ENCODE assay signal across 8 cellular contexts in the genomic region with DNA sequence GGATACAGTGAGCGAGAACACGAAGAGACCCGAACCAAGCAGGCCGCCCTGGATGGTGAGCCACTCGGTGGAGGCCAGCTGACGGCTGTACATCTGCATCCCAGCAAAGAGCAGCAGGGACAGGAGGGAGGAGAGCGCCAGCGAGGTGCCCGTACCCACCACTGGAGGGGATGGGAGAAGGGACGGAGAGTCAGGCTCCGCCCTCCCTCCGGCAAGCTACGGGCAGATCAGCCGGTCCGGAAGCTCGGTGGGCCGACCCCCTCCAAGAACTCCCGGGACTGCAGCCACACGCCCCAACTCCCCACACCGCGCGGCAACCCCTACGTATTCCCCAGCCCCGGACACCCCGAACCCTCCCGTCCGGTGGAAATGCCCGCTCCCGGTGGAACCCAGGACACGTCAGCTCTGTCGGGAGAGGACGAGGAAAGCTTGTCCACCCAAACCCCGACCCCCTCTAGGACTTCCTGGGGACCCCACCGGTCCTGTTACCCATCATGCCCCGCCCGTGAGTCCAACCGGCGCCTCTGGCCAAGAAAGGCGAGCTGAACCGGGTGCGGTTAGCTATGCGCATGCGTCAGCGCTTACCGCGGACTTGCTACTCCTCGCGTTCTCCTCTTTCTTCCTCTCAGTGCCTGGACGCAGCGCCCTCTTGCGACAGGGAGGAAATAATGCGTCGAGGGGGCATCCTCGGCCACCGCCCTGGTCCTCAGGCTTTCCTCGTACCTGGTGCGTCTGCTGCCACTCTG. TPM values are rescaled to one million over a fixed set of nuclear protein-coding genes. Genes with fewer than 3 reads are reported as not detected.
DNase-seq lines count a peak whose midpoint lies in the region; ATAC-seq and TF ChIP-seq lines count a peak whose summit lies in the region.

KRTCAP2 (minus strand) TSS at position 573 of the 746 bp plus-strand sequence; CDS start at position 493, 80 bp downstream.

- TF ChIP-seq CTCF in OCI-LY3 (IDR thresholded peaks at IDR 0.05; ENCODE audit: low read depth, low read length), result peak; percentile 96
- peak; percentile 92 for TF ChIP-seq CTCF in mucosa of descending colon (IDR thresholded peaks at IDR 0.05)

- H3K79me2 ChIP-seq in OCI-LY3 (ENCODE audit: low read length), result peaks cover 16% of the 10 kb centered on the region

- H3K9ac ChIP-seq in OCI-LY3 (ENCODE audit: low read length), result peak within 1 kb of the TSS; percentile 95

- H3K9me3 ChIP-seq in OCI-LY3 (ENCODE audit: insufficient read depth, low read length) (no peaks in the 10 kb centered on the region), mucosa of descending colon (no peaks in the 10 kb centered on the region)

- ATAC-seq in GM21423 (IDR thresholded peaks at IDR 0.05; ENCODE audit: unreplicated experiment) (peak; percentile 77), mucosa of descending colon (peak; percentile 89)

- peak within 1 kb of the TSS; percentile 82 for H2AFZ ChIP-seq in OCI-LY3 (ENCODE audit: low read depth, low read length)

- H3K4me3 ChIP-seq in OCI-LY3 (ENCODE audit: low read length) (peak within 1 kb of the TSS; percentile 87), mucosa of descending colon (peak within 1 kb of the TSS; percentile 61)

- no peaks in the 10 kb centered on the region for H3K27me3 ChIP-seq in OCI-LY3 (ENCODE audit: low read depth, low read length)

- H3K4me1 ChIP-seq in OCI-LY3 (ENCODE audit: low read length), result peaks cover 31% of the 10 kb centered on the region
- peaks cover 25% of the 10 kb centered on the region for H3K4me1 ChIP-seq in mucosa of descending colon (ENCODE audit: low read depth)

- peak within 1 kb of the TSS; percentile 75 for H3K27ac ChIP-seq in OCI-LY3 (ENCODE audit: low read length)

- DNase-seq in DMS 273 (lab: John Stamatoyannopoulos, UW; ENCODE audit: unreplicated experiment), result peak; percentile 98
- DNase-seq in HuH-7.5 (ENCODE audit: low spot score), result peak; percentile 99
- DNase-seq in activated CD8-positive, alpha-beta memory T cell treated with anti-CD3 and anti-CD28 coated beads, Interleukin-2, amount 50 U/mL, for 48 hours, result peak; percentile 97
- peak; percentile 99 for DNase-seq in epidermal melanocyte (ENCODE audit: insufficient read length, low spot score)
- peak; percentile 92 to 98 (median 96) for DNase-seq in mucosa of descending colon
- DNase-seq in stimulated activated CD8-positive, alpha-beta memory T cell treated with anti-CD3 and anti-CD28 coated beads, Interleukin-4, amount 100 ng/mL, for 24 hours (ENCODE audit: low read depth), result peak; percentile 91

- peak within 1 kb of the TSS; percentile 91 for H3K4me2 ChIP-seq in OCI-LY3 (ENCODE audit: low read length)

- intact Hi-C loops in mucosa of descending colon (cut with DNase I, micrococcal nuclease), result loop anchor here in 1 of 2 donors (10.0 kb wide), 1 partner anchor 52 kb away; no protein-coding TSS in a partner anchor

- peaks cover 21% of the 10 kb centered on the region for H3K36me3 ChIP-seq in OCI-LY3 (replicated peaks; ENCODE audit: low read depth, low read length)
- no peaks in the 10 kb centered on the region for H3K36me3 ChIP-seq in mucosa of descending colon (ENCODE audit: low read depth)

- H4K20me1 ChIP-seq in OCI-LY3 (ENCODE audit: insufficient read depth, low read length), result no peaks in the 10 kb centered on the region

RNA-seq across cellular contexts. Expression of gene KRTCAP2, which starts in this region (rescaled TPM):
- 100 to 1,000 TPM; 162 to 190 (median 176) TPM for total RNA-seq in mucosa of descending colon

Comparison
In these comparisons a context has a peak if more than half of its experiments do, and no peak if none do; other contexts are left out.
1. Peak in every context shown above with its lines: DNase-seq, ATAC-seq, H3K4me3 ChIP-seq and H3K27ac ChIP-seq.